Comparison of ENCODE assay signal across 4 cellular contexts in the genomic region with DNA sequence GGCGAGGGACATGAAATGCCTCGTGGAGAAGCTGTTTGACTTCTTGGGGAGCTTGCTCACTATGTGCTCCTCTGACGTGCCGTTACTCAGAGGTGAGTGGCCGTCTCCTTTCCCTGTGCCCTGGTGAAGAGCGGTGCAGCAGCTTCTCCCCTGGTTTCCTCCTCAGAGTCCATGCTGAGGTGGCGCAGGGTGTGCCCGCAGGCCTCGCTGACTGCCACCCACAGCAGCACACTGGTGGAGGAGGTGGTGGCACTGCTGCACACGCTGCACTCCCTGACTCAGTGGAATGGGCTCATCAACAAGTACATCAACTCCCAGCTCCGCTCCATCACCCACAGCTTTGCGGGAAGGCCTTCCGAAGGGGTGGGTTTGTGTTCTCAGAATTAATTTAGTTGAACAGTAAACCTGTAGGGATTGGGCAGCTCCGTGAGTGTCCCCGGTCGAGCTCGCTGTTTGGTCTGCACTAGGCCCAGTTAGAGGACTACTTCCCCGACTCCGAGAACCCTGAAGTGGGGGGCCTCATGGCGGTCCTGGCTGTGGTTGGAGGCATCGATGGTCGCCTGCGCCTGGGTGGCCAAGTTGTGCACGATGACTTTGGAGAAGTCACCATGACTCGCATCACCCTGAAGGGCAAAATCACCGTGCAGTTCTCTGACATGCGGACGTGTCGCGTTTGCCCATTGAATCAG. TPM values are rescaled to one million over a fixed set of nuclear protein-coding genes. Genes with fewer than 3 reads are reported as not detected.
"Had no signal": no experiment of that assay in that cellular context is flagged by ENCODE, and none has a peak within 500 bp of the region (broad histone marks: within the 10 kb centered on the region; RNA-seq: fewer than 3 reads in every experiment).

No MANE protein-coding gene starts in this region.

RNA-seq across cellular contexts. Expression of a gene that starts 56.7 kb away (rescaled TPM):
- total RNA-seq: NCI-H460, OCI-LY7, PC-9, RPMI7951 had no signal
